Comparison of ENCODE assay signal across 10 cellular contexts in genomic region chr4:188976644-188977115, GRCh38.
DNase-seq lines count a peak whose midpoint lies in the region; ATAC-seq and TF ChIP-seq lines count a peak whose summit lies in the region.
"Had no signal": no experiment of that assay in that cellular context is flagged by ENCODE, and none has a peak within 500 bp of the region (broad histone marks: within the 10 kb centered on the region; RNA-seq: fewer than 3 reads in every experiment).

No MANE protein-coding gene starts in this region.

- no peaks in the 10 kb centered on the region for H4K20me1 ChIP-seq in KMS-11 (ENCODE audit: insufficient read depth)

- H3K9ac ChIP-seq in KMS-11 (peak overlapping the region; percentile 79), iPS-20b (ENCODE audit: low read depth, low read length) (peak overlapping the region; percentile 81)

- intact Hi-C loops in head of caudate nucleus (cut with DNase I), result no loop called here

- TF ChIP-seq CTCF in KMS-11 (conservative IDR thresholded peaks at IDR 0.05; ENCODE audit: low read depth, low read length), result no peak

- H3K27me3 ChIP-seq in KMS-11 (ENCODE audit: insufficient read depth, low read depth), result no peaks in the 10 kb centered on the region
- H3K27me3 ChIP-seq in SJSA1 (replicated peaks), result no peaks in the 10 kb centered on the region
- H3K27me3 ChIP-seq in iPS-20b (ENCODE audit: insufficient read depth, low read length), result no peaks in the 10 kb centered on the region

- H3K4me3 ChIP-seq in KMS-11 (IDR thresholded peaks at IDR 0.05; ENCODE audit: insufficient read depth, low read depth, low read length) (no peak overlapping the region), SJSA1 (no peak overlapping the region), iPS-20b (ENCODE audit: low read length) (peak overlapping the region; percentile 47)

- H3K9me3 ChIP-seq in SJSA1 (replicated peaks), result no peaks in the 10 kb centered on the region
- peaks cover 5% of the 10 kb centered on the region; the same call in 1 of the 2 replicates for H3K9me3 ChIP-seq in iPS-20b (ENCODE audit: insufficient read depth, low read depth, low read length)

- H3K79me2 ChIP-seq in KMS-11 (ENCODE audit: insufficient read depth, low read depth), result no peaks in the 10 kb centered on the region

- peak overlapping the region; percentile 96 for H3K4me2 ChIP-seq in KMS-11

- H3K27ac ChIP-seq in KMS-11 (peak overlapping the region; percentile 95), SJSA1 (no peak overlapping the region), iPS-20b (ENCODE audit: low read length) (peak overlapping the region; percentile 78)

- H3K36me3 ChIP-seq in KMS-11 (ENCODE audit: insufficient read depth) (no peaks in the 10 kb centered on the region), SJSA1 (no peaks in the 10 kb centered on the region), iPS-20b (ENCODE audit: insufficient read depth, low read depth, low read length) (no peaks in the 10 kb centered on the region)

- ATAC-seq in HG03159 (IDR thresholded peaks at IDR 0.05; ENCODE audit: unreplicated experiment) (no peak), HG03095 (IDR thresholded peaks at IDR 0.05; ENCODE audit: unreplicated experiment) (no peak)
- ATAC-seq: CD8-positive, alpha-beta T cell had no signal

- peaks cover 64% of the 10 kb centered on the region for H3K4me1 ChIP-seq in KMS-11 (ENCODE audit: low read depth, poor library complexity, severe bottlenecking)
- peaks cover 5% of the 10 kb centered on the region; the same call in 1 of the 2 replicates for H3K4me1 ChIP-seq in SJSA1 (replicated peaks)
- H3K4me1 ChIP-seq in iPS-20b (ENCODE audit: insufficient read depth, low read length), result peaks cover 25% of the 10 kb centered on the region

- peak overlapping the region; percentile 51 for H2AFZ ChIP-seq in KMS-11 (ENCODE audit: low read depth)

- DNase-seq in ACHN, result peak; percentile 5
- peak; percentile 43 to 76 for DNase-seq in SJSA1 (ENCODE audit: low read depth in 1 of 2, low spot score in 2 of 2)
- no peak for DNase-seq in activated effector memory CD4-positive, alpha-beta T cell treated with Interleukin-2 at 50 U/mL for 16 hours
- no peak for DNase-seq in head of caudate nucleus
- DNase-seq: activated naive CD4-positive, alpha-beta T cell treated with anti-CD3 and anti-CD28 coated beads for 36 hours; CD8-positive, alpha-beta T cell had no signal

- in situ Hi-C loops in ACHN (cut with HindIII; ENCODE audit: low pct_ligation_motif_present, low pct_unique_long_range_greater_than_20kb, low sequenced_read_pairs), result no loop called here

Comparison
In these comparisons a context has a peak if more than half of its experiments do, and no peak if none do; other contexts are left out.
1. DNase-seq: peak in ACHN (single experiment) and SJSA1 (2 of 2); none in activated effector memory CD4-positive, alpha-beta T cell treated with Interleukin-2 at 50 U/mL for 16 hours (single experiment) and head of caudate nucleus (0 of 42).